27 cellular contexts compared by ENCODE assay signal in the genomic region with DNA sequence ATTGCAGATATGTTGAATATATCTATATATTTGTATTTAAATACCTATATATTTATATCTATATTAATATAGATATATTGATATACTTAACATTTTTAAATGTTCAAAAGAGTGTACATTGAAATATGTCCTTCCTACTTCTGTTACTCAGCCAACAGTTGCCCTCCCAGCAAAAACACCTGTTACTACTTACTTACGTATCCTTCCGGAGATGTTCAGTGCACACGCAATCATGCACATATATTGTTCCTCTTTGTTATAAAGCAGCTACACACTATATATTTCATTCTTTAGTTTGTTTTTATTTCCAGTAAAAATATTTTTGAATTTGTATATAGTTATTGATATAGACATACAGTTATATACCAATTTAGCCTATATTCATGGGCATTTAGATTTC.
"Had no signal": no experiment of that assay in that cellular context is flagged by ENCODE, and none has a peak within 500 bp of the region (broad histone marks: within the 10 kb centered on the region; RNA-seq: fewer than 3 reads in every experiment).

No MANE protein-coding gene starts in this region.

- ATAC-seq: effector memory CD8-positive, alpha-beta T cell; esophagus mucosa; foreskin keratinocyte; gastrocnemius medialis; gastroesophageal sphincter; heart left ventricle; heart right ventricle had no signal

- H3K27me3 ChIP-seq: colonic mucosa, dorsolateral prefrontal cortex, esophagus muscularis mucosa, esophagus squamous epithelium, foreskin keratinocyte, gastrocnemius medialis, gastroesophageal sphincter, heart left ventricle, heart right ventricle, hepatocyte had no signal

- H3K36me3 ChIP-seq: colonic mucosa, esophagus muscularis mucosa, esophagus squamous epithelium, gastrocnemius medialis, gastroesophageal sphincter, heart left ventricle, heart right ventricle had no signal

- H3K79me2 ChIP-seq: hepatocyte had no signal

- H3K4me1 Mint-ChIP-seq: endodermal cell had no signal

- H2AFZ ChIP-seq: hepatocyte had no signal

- H3K27me3 Mint-ChIP-seq: dendritic cell treated with granulocyte-macrophage colony-stimulating factor and Interleukin-4, amounts not matched to agents 40 ng/mL and 50 ng/mL, for 4 days; effector memory CD8-positive, alpha-beta T cell had no signal

- H3K9me3 ChIP-seq: colonic mucosa, esophagus muscularis mucosa, esophagus squamous epithelium, gastrocnemius medialis, gastroesophageal sphincter had no signal

- H3K4me1 ChIP-seq: colonic mucosa, esophagus muscularis mucosa, foreskin keratinocyte, gastrocnemius medialis, gastroesophageal sphincter, heart left ventricle, heart right ventricle had no signal

- DNase-seq: colonic mucosa; cortex of kidney; dermis blood vessel endothelial cell; dorsolateral prefrontal cortex; effector CD4-positive, alpha-beta T cell; effector CD8-positive, alpha-beta T cell; effector memory CD4-positive, alpha-beta T cell; effector memory CD8-positive, alpha-beta T cell; endodermal cell; erythroblast; esophagus squamous epithelium; foreskin fibroblast; foreskin keratinocyte; foreskin melanocyte; gastrocnemius medialis; glutamatergic neuron; head of caudate nucleus; heart left ventricle; heart right ventricle had no signal

- H3K27ac Mint-ChIP-seq: dendritic cell treated with granulocyte-macrophage colony-stimulating factor and Interleukin-4, amounts not matched to agents 40 ng/mL and 50 ng/mL, for 4 days; effector memory CD8-positive, alpha-beta T cell; endodermal cell had no signal

- H3K27ac ChIP-seq: colonic mucosa, coronary artery, dorsolateral prefrontal cortex, epithelial cell of prostate, esophagus muscularis mucosa, esophagus squamous epithelium, foreskin keratinocyte, gastrocnemius medialis, gastroesophageal sphincter, heart left ventricle, heart right ventricle, hepatocyte had no signal

- H3K4me2 ChIP-seq: hepatocyte had no signal

- H3K9me3 Mint-ChIP-seq: dendritic cell treated with granulocyte-macrophage colony-stimulating factor and Interleukin-4, amounts not matched to agents 40 ng/mL and 50 ng/mL, for 4 days; endodermal cell had no signal

- H3K4me3 ChIP-seq: colonic mucosa, coronary artery, dorsolateral prefrontal cortex, esophagus muscularis mucosa, esophagus squamous epithelium, gastrocnemius medialis, gastroesophageal sphincter, heart left ventricle, heart right ventricle, hepatocyte had no signal

- FAIRE-seq: endothelial cell of umbilical vein had no signal

- H3K4me3 Mint-ChIP-seq: dendritic cell treated with granulocyte-macrophage colony-stimulating factor and Interleukin-4, amounts not matched to agents 40 ng/mL and 50 ng/mL, for 4 days; effector memory CD8-positive, alpha-beta T cell; endodermal cell had no signal
